Comparison of ENCODE assay signal across 9 cellular contexts in genomic region chr1:200653022-200653462, GRCh38. TPM values are rescaled to one million over a fixed set of nuclear protein-coding genes. Genes with fewer than 3 reads are reported as not detected.
DNase-seq lines count a peak whose midpoint lies in the region; ATAC-seq and TF ChIP-seq lines count a peak whose summit lies in the region.
"Had no signal": no experiment of that assay in that cellular context is flagged by ENCODE, and none has a peak within 500 bp of the region (broad histone marks: within the 10 kb centered on the region; RNA-seq: fewer than 3 reads in every experiment).

No MANE protein-coding gene starts in this region.

- peak; percentile 8 for DNase-seq in activated CD4-positive, alpha-beta T cell treated with anti-CD3 and anti-CD28 coated beads for 48 hours
- no peak for DNase-seq in activated CD4-positive, alpha-beta T cell treated with anti-CD3 and anti-CD28 coated beads, Interleukin-2, amount 50 U/mL, for 1 hour
- no peak for DNase-seq in activated CD8-positive, alpha-beta T cell treated with anti-CD3 and anti-CD28 coated beads, Interleukin-2, amount 10 ng/mL, durations not matched to agents 7 days and 5 days
- DNase-seq in progenitor cell of endocrine pancreas (ENCODE audit: low spot score, unreplicated experiment): no peak
- DNase-seq in NCI-H82 (lab: John Stamatoyannopoulos, UW): no peak
- DNase-seq in activated gamma-delta T cell (lab: John Stamatoyannopoulos, UW): no peak
- DNase-seq in Kasumi-1 (lab: John Stamatoyannopoulos, UW): no peak

- POLR2A ChIA-PET in activated CD8-positive, alpha-beta T cell treated with anti-CD3 and anti-CD28 coated beads, Interleukin-2, amount 10 ng/mL, durations not matched to agents 7 days and 5 days (lab: Charles Lee): interaction anchor here (0.9 kb wide), 1 partner anchor 10 kb away, joined by 3 read pairs; no protein-coding TSS in a partner anchor

- H3K36me3 Mint-ChIP-seq in activated CD8-positive, alpha-beta T cell treated with anti-CD3 and anti-CD28 coated beads, Interleukin-2, amount 10 ng/mL, durations not matched to agents 7 days and 5 days (ENCODE audit: low read depth): peaks cover 40% of the 10 kb centered on the region
- H3K36me3 Mint-ChIP-seq in progenitor cell of endocrine pancreas (ENCODE audit: insufficient read depth): peaks cover 23% of the 10 kb centered on the region

- H3K9me3 Mint-ChIP-seq in activated CD8-positive, alpha-beta T cell treated with anti-CD3 and anti-CD28 coated beads, Interleukin-2, amount 10 ng/mL, durations not matched to agents 7 days and 5 days (ENCODE audit: insufficient read depth): no peaks in the 10 kb centered on the region
- H3K9me3 Mint-ChIP-seq in progenitor cell of endocrine pancreas (ENCODE audit: low read depth): no peaks in the 10 kb centered on the region

- H3K27ac Mint-ChIP-seq in activated CD8-positive, alpha-beta T cell treated with anti-CD3 and anti-CD28 coated beads, Interleukin-2, amount 10 ng/mL, durations not matched to agents 7 days and 5 days: peak overlapping the region; percentile 56
- peak overlapping the region; percentile 7 for H3K27ac Mint-ChIP-seq in progenitor cell of endocrine pancreas

- no peaks in the 10 kb centered on the region for H3K27me3 Mint-ChIP-seq in activated CD8-positive, alpha-beta T cell treated with anti-CD3 and anti-CD28 coated beads, Interleukin-2, amount 10 ng/mL, durations not matched to agents 7 days and 5 days (ENCODE audit: low read depth)
- H3K27me3 Mint-ChIP-seq in progenitor cell of endocrine pancreas: no peaks in the 10 kb centered on the region

- H3K4me1 Mint-ChIP-seq in activated CD8-positive, alpha-beta T cell treated with anti-CD3 and anti-CD28 coated beads, Interleukin-2, amount 10 ng/mL, durations not matched to agents 7 days and 5 days (ENCODE audit: low read depth): peaks cover 21% of the 10 kb centered on the region
- no peaks in the 10 kb centered on the region for H3K4me1 Mint-ChIP-seq in progenitor cell of endocrine pancreas (ENCODE audit: low read depth)

- ATAC-seq in HG02610 (IDR thresholded peaks at IDR 0.05; ENCODE audit: unreplicated experiment): peak; percentile 48
- ATAC-seq in activated CD8-positive, alpha-beta T cell treated with anti-CD3 and anti-CD28 coated beads, Interleukin-2, amount 10 ng/mL, durations not matched to agents 7 days and 5 days: peak; percentile 39
- ATAC-seq: HepG2 had no signal

- no peak overlapping the region for H3K4me3 Mint-ChIP-seq in activated CD8-positive, alpha-beta T cell treated with anti-CD3 and anti-CD28 coated beads, Interleukin-2, amount 10 ng/mL, durations not matched to agents 7 days and 5 days
- H3K4me3 Mint-ChIP-seq in progenitor cell of endocrine pancreas (ENCODE audit: low read depth): no peak overlapping the region

- TF ChIP-seq CTCF in progenitor cell of endocrine pancreas (IDR thresholded peaks at IDR 0.05; ENCODE audit: unreplicated experiment): no peak

- CTCF ChIA-PET in activated CD8-positive, alpha-beta T cell treated with anti-CD3 and anti-CD28 coated beads, Interleukin-2, amount 10 ng/mL, durations not matched to agents 7 days and 5 days (lab: Charles Lee): interaction anchor here (1.2 to 2.6 kb wide), 2 partner anchors 31 to 150 kb away, joined by 3 to 14 read pairs; no protein-coding TSS in a partner anchor

RNA-seq across cellular contexts. Expression of gene DDX59, which starts 16.7 kb away (rescaled TPM):
- 10 to 100 TPM; 24.1 to 27.8 TPM for total RNA-seq in activated CD8-positive, alpha-beta T cell treated with anti-CD3 and anti-CD28 coated beads, Interleukin-2, amount 10 ng/mL, durations not matched to agents 7 days and 5 days
- 19.2 and 21.6 TPM in 2 replicates for total RNA-seq in progenitor cell of endocrine pancreas

RNA-seq across cellular contexts. Expression of gene KIF14, which starts 32.5 kb away (rescaled TPM):
- 10 to 100 TPM; 34.1 to 35.8 TPM for total RNA-seq in activated CD8-positive, alpha-beta T cell treated with anti-CD3 and anti-CD28 coated beads, Interleukin-2, amount 10 ng/mL, durations not matched to agents 7 days and 5 days
- 7.8 and 7.9 TPM in 2 replicates for total RNA-seq in progenitor cell of endocrine pancreas
